ENCODE assay signal across 17 cellular contexts in genomic region chr11:44104472-44105294, GRCh38. TPM values are rescaled to one million over a fixed set of nuclear protein-coding genes. Genes with fewer than 3 reads are reported as not detected.
DNase-seq lines count a peak whose midpoint lies in the region; ATAC-seq lines count a peak whose summit lies in the region.
"Had no signal": no experiment of that assay in that cellular context is flagged by ENCODE, and none has a peak within 500 bp of the region (broad histone marks: within the 10 kb centered on the region; RNA-seq: fewer than 3 reads in every experiment).

No MANE protein-coding gene starts in this region.

- H3K4me3 Mint-ChIP-seq in activated T-cell treated with anti-CD3 and anti-CD28 coated beads, Interleukin-2, amount 50 U/mL, for 72 hours = no peak overlapping the region
- H3K4me3 Mint-ChIP-seq: activated naive CD8-positive, alpha-beta T cell treated with anti-CD3 and anti-CD28 coated beads, Interleukin-2, amount 10 ng/mL, durations not matched to agents 7 days and 5 days; memory B cell; stimulated activated memory B cell treated with anti-CD40 and anti-IgM and Interleukin-4, amounts not matched to agents 10 μg/mL and 1 μg/mL and 100 μg/mL, for 72 hours had no signal

- ATAC-seq in activated T-cell treated with anti-CD3 and anti-CD28 coated beads, Interleukin-2, amount 50 U/mL, for 72 hours (replicated peaks in 1 of 2) = peak; percentile 65 to 84
- no peak for ATAC-seq in HG02588 (IDR thresholded peaks at IDR 0.05; ENCODE audit: unreplicated experiment)
- ATAC-seq: pancreas; stimulated activated memory B cell treated with anti-CD40 and anti-IgM and Interleukin-4, amounts not matched to agents 10 μg/mL and 1 μg/mL and 100 μg/mL, for 72 hours had no signal

- H3K9me3 Mint-ChIP-seq in activated T-cell treated with anti-CD3 and anti-CD28 coated beads, Interleukin-2, amount 50 U/mL, for 72 hours = no peaks in the 10 kb centered on the region
- H3K9me3 Mint-ChIP-seq: activated naive CD8-positive, alpha-beta T cell treated with anti-CD3 and anti-CD28 coated beads, Interleukin-2, amount 10 ng/mL, durations not matched to agents 7 days and 5 days; memory B cell; stimulated activated memory B cell treated with anti-CD40 and anti-IgM and Interleukin-4, amounts not matched to agents 10 μg/mL and 1 μg/mL and 100 μg/mL, for 72 hours had no signal

- H3K4me1 Mint-ChIP-seq in activated T-cell treated with anti-CD3 and anti-CD28 coated beads, Interleukin-2, amount 50 U/mL, for 72 hours (ENCODE audit: low read depth) = peaks cover 7% of the 10 kb centered on the region

- no peaks in the 10 kb centered on the region for H3K27me3 Mint-ChIP-seq in activated T-cell treated with anti-CD3 and anti-CD28 coated beads, Interleukin-2, amount 50 U/mL, for 72 hours (ENCODE audit: low read depth)
- H3K27me3 Mint-ChIP-seq: activated naive CD8-positive, alpha-beta T cell treated with anti-CD3 and anti-CD28 coated beads, Interleukin-2, amount 10 ng/mL, durations not matched to agents 7 days and 5 days; memory B cell; stimulated activated memory B cell treated with anti-CD40 and anti-IgM and Interleukin-4, amounts not matched to agents 10 μg/mL and 1 μg/mL and 100 μg/mL, for 72 hours had no signal

- no peak for DNase-seq in activated T-cell treated with anti-CD3 and anti-CD28 coated beads, Interleukin-2, amount 50 U/mL, for 72 hours
- no peak for DNase-seq in activated T-cell treated with anti-CD3 and anti-CD28 coated beads, Interleukin-2, amount 50 U/mL, for 48 hours
- peak; percentile 37 for DNase-seq in HS-5 (ENCODE audit: low read depth)
- DNase-seq in amniotic epithelial cell (ENCODE audit: low read depth) = peak; percentile 77
- DNase-seq in iris pigment epithelial cell (ENCODE audit: low read depth) = peak; percentile 75
- DNase-seq in NK-92 (lab: John Stamatoyannopoulos, UW; ENCODE audit: unreplicated experiment) = no peak
- no peak for DNase-seq in amniotic stem cell (lab: John Stamatoyannopoulos, UW)
- DNase-seq: activated CD4-positive, alpha-beta T cell treated with anti-CD3 and anti-CD28 coated beads for 1 hour; activated naive CD8-positive, alpha-beta T cell treated with anti-CD3 and anti-CD28 coated beads, Interleukin-2, amount 10 ng/mL, durations not matched to agents 7 days and 5 days; effector CD4-positive, alpha-beta T cell; hippocampal formation; NCI-H446 treated with DMSO at 0.1 percent for 48 hours; pancreas had no signal

- no peaks in the 10 kb centered on the region for H3K36me3 Mint-ChIP-seq in activated T-cell treated with anti-CD3 and anti-CD28 coated beads, Interleukin-2, amount 50 U/mL, for 72 hours (ENCODE audit: insufficient read depth in 2 of 2)

- peak overlapping the region; percentile 27 for H3K27ac Mint-ChIP-seq in activated T-cell treated with anti-CD3 and anti-CD28 coated beads, Interleukin-2, amount 50 U/mL, for 72 hours
- H3K27ac Mint-ChIP-seq: activated naive CD8-positive, alpha-beta T cell treated with anti-CD3 and anti-CD28 coated beads, Interleukin-2, amount 10 ng/mL, durations not matched to agents 7 days and 5 days; memory B cell; stimulated activated memory B cell treated with anti-CD40 and anti-IgM and Interleukin-4, amounts not matched to agents 10 μg/mL and 1 μg/mL and 100 μg/mL, for 72 hours had no signal

RNA-seq across cellular contexts. Expression of gene EXT2, which starts 9.2 kb away (rescaled TPM):
- total RNA-seq in activated T-cell treated with anti-CD3 and anti-CD28 coated beads, Interleukin-2, amount 50 U/mL, for 72 hours = 10 to 100 TPM; 26.6 to 28.8 TPM

RNA-seq across cellular contexts. Expression of gene ACCS, which starts 38.6 kb away (rescaled TPM):
- 10 to 100 TPM; 14.8 to 34.6 TPM for total RNA-seq in activated T-cell treated with anti-CD3 and anti-CD28 coated beads, Interleukin-2, amount 50 U/mL, for 72 hours
- total RNA-seq: G401 had no signal

RNA-seq across cellular contexts. Expression of gene ACCSL, which starts 56.9 kb away (rescaled TPM):
- total RNA-seq in activated T-cell treated with anti-CD3 and anti-CD28 coated beads, Interleukin-2, amount 50 U/mL, for 72 hours = under 1 TPM in 1 of 2 donors, not detected in 1; 0.17 TPM
- total RNA-seq: activated naive CD8-positive, alpha-beta T cell treated with anti-CD3 and anti-CD28 coated beads, Interleukin-2, amount 10 ng/mL, durations not matched to agents 7 days and 5 days; G401; pancreas had no signal

Comparison
In these comparisons a context has a peak if more than half of its experiments do, and no peak if none do; other contexts are left out.
1. DNase-seq: peak in HS-5 (single experiment), amniotic epithelial cell (single experiment) and iris pigment epithelial cell (single experiment); none in activated T-cell treated with anti-CD3 and anti-CD28 coated beads, Interleukin-2, amount 50 U/mL, for 72 hours (0 of 2), activated T-cell treated with anti-CD3 and anti-CD28 coated beads, Interleukin-2, amount 50 U/mL, for 48 hours (0 of 2), NK-92 (single experiment) and amniotic stem cell (single experiment).